8 cellular contexts compared by ENCODE assay signal in the genomic region with DNA sequence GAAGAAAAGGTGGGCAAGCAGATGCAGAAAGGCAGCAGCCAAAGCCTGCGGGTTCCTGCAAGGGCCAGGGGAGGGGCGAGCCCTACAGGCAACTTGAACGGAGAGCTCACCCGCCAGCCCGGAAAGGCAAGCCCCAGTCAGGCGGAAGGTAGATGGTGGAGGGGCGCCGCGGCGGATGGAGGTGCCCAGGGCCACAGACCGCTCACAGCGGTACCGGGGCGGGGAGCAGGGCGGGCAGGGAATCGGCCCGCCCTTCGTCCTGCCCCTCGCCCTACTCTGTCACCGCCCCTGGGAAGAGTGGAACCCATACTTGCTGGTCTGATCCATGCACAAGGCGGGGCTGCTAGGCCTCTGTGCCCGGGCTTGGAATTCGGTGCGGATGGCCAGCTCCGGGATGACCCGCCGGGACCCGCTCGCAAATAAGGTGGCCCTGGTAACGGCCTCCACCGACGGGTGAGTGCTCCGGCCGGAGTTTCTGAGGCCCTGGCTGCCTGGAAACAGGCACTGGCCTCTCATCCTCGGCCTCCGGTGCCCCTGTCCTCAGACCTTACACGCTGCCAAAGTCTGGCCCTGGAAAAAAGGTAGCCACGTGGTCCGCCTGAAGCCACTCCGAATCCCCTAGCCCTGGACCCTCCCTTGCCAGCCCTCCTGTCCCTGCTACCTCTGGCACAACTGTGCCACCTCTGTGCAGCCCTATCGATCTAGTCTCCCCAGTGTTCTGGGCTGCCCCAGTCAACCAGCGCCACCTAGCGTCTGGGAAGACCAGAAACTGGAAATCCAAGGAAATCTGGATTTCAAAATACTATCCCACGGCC. TPM values are rescaled to one million over a fixed set of nuclear protein-coding genes. Genes with fewer than 3 reads are reported as not detected.
A peak's percentile ranks its signal among the peaks of the same experiment; 100 is the strongest.
DNase-seq lines count a peak whose midpoint lies in the region; ATAC-seq lines count a peak whose summit lies in the region.

Gene DHRS4 (plus strand): TSS at position 307 of the 815 bp plus-strand sequence. CDS start 19 bp downstream, at position 326.

- DNase-seq in NCI-H1694 treated with DMSO at 0.1 percent for 48 hours (lab: John Stamatoyannopoulos, UW) (peak; percentile 81), T-helper 2 cell (peak; percentile 51 to 93 (median 71)), right cardiac atrium (peak; percentile 88 to 93 (median 93)), renal cortical epithelial cell (ENCODE audit: low read depth) (peak; percentile 71), aorta (peak; percentile 89 to 94)

- H3K27me3 ChIP-seq in right cardiac atrium (ENCODE audit: control insufficient read depth, insufficient read depth) (no peaks in the 10 kb centered on the region), aorta (ENCODE audit: control insufficient read depth in 1 of 2, insufficient read depth in 2 of 2, low read length in 1 of 2) (no peaks in the 10 kb centered on the region)

- intact Hi-C loops in right cardiac atrium (cut with DNase I) (no loop called here), aorta (cut with DNase I) (loop anchor here in 1 of 2 donors (5.0 to 10.0 kb wide), 2 partner anchors 59 to 226 kb away; no protein-coding TSS in a partner anchor)

- WGBS in right cardiac atrium: under 1% methylated on average over 44 of the region's 44 CpGs
- 0% methylated on average over 39 to 44 of the region's 44 CpGs for WGBS in aorta, 2 donors

- H3K36me3 ChIP-seq in aorta (ENCODE audit: control insufficient read depth in 1 of 2, insufficient read depth in 2 of 2, low read length in 1 of 2): no peaks in the 10 kb centered on the region

- no peaks in the 10 kb centered on the region for H3K9me3 ChIP-seq in right cardiac atrium (ENCODE audit: control insufficient read depth, low read length)
- H3K9me3 ChIP-seq in aorta (ENCODE audit: control insufficient read depth, low read length): peaks cover 1% of the 10 kb centered on the region

- H3K4me3 ChIP-seq in right cardiac atrium (ENCODE audit: low read length) (peak within 1 kb of the TSS; percentile 82), aorta (ENCODE audit: low read length in 2 of 2) (peak within 1 kb of the TSS; percentile 59 to 73)

- H3K4me1 ChIP-seq in right cardiac atrium (ENCODE audit: control insufficient read depth, insufficient read depth, low read length): peaks cover 2% of the 10 kb centered on the region
- H3K4me1 ChIP-seq in aorta (ENCODE audit: control insufficient read depth in 1 of 2, insufficient read depth in 2 of 2, low read length in 2 of 2): no peaks in the 10 kb centered on the region

- H3K27ac ChIP-seq in angular gyrus (ENCODE audit: low read depth, low read length) (peak within 1 kb of the TSS; percentile 89), right cardiac atrium (ENCODE audit: low read length) (peak within 1 kb of the TSS; percentile 92), aorta (ENCODE audit: low read depth in 1 of 2, low read length in 2 of 2) (peak within 1 kb of the TSS in 1 of 2 donors; percentile 82)

- ATAC-seq in GM18498 (IDR thresholded peaks at IDR 0.05; ENCODE audit: unreplicated experiment) (peak; percentile 92), HG02885 (IDR thresholded peaks at IDR 0.05; ENCODE audit: poor library complexity, unreplicated experiment) (peak; percentile 87), right cardiac atrium (peak; percentile 98 to 99), aorta (ENCODE audit: low FRiP score) (peak; percentile 99)

RNA-seq across cellular contexts. Expression of gene DHRS4, which starts in this region (rescaled TPM):
- total RNA-seq in right cardiac atrium: 10 to 100 TPM; 19.9 to 27.9 (median 26.0) TPM
- polyA plus RNA-seq in right cardiac atrium: 52.7 TPM
- total RNA-seq in renal cortical epithelial cell: 31.3 and 34.6 TPM in 2 replicates
- total RNA-seq in aorta: 10 to 100 TPM; 17.8 to 21.2 TPM
- polyA plus RNA-seq in aorta: 10 to 100 TPM; 43.9 to 47.3 TPM
